ENCODE assay signal across 1 cellular context in the genomic region with DNA sequence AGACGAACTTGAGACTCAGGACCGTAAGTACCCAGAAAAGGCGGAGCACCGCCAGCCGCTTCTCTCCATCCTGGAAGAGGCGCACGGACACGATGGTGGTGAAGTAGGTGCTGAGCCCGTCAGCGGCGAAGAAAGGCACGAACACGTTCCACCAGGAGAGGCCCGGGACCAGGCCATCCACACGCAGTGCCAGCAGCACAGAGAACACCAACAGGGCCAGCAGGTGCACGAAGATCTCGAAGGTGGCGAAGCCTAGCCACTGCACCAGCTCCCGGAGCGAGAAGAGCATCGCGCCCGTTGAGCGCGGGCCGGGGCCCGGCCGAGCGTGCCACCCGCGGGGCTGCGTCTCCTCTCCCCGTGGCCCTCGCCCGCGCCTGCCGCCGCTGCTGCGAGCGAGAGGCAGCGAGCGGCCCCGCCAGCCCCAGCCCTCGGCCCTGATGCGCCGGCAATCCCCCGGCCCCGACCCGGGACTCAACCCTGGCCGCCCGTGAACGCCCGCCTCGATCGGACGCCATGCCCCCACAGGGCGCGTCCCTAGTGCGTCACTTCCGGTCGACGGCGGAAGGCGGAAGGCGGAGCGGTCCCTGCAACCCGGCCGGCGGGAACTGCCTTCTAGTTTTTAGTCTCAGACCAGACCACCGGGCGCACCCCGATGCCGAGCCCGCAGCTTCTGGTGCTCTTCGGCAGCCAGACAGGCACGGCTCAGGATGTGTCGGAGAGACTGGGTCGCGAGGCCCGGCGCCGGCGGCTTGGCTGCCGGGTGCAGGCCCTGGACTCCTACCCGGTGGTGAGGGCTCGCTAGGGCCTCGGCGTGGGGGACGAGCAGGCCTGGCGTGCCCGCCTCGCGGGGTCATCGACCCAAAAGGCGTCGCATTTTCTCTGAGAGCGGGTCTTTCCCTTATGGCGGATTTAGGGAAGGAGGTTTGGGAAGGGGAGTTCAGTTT.
TF ChIP-seq lines count a peak whose summit lies in the region.

NDOR1 (plus strand) TSS at position 575 of the 944 bp plus-strand sequence; CDS start at position 653, 78 bp downstream.
A gene with protein sequence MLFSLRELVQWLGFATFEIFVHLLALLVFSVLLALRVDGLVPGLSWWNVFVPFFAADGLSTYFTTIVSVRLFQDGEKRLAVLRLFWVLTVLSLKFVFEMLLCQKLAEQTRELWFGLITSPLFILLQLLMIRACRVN (minus strand): TSS at position 523 of the 944 bp plus-strand sequence. CDS start 234 bp downstream, at position 289.

TF ChIP-seq in HepG2, 621 proteins besides CTCF, POLR2A, EP300 and RAD21 (continued from another document and continues in another):
- TF ChIP-seq ELK4 (CRISPR knock-in tag; IDR thresholded peaks at IDR 0.05; ENCODE audit: borderline replicate concordance) (peak; percentile 45; the same call in 1 of the 2 replicates), LCORL (IDR thresholded peaks at IDR 0.05) (no peak), LCORL (CRISPR knock-in tag; IDR thresholded peaks at IDR 0.05) (0 out of 2 replicates have a peak, but pooled peaks have one; percentile 23), THAP9 (CRISPR knock-in tag; IDR thresholded peaks at IDR 0.05; ENCODE audit: borderline replicate concordance) (peak; percentile 81; the same call in 1 of the 2 replicates), ZNF432 (CRISPR knock-in tag; IDR thresholded peaks at IDR 0.05; ENCODE audit: borderline replicate concordance) (no peak), CREB3 (CRISPR knock-in tag; IDR thresholded peaks at IDR 0.05) (no peak), GABPB1 (CRISPR knock-in tag; IDR thresholded peaks at IDR 0.05) (peak; percentile 98), HNRNPL (IDR thresholded peaks at IDR 0.05; ENCODE audit: low read depth, low read length) (0 out of 2 replicates have a peak, but pooled peaks have one; percentile 33), KLF6 (CRISPR knock-in tag; IDR thresholded peaks at IDR 0.05) (peak; percentile 52; the same call in 1 of the 2 replicates), ZBTB8A (CRISPR knock-in tag; IDR thresholded peaks at IDR 0.05; ENCODE audit: borderline replicate concordance, low read depth) (no peak), ZFP36 (IDR thresholded peaks at IDR 0.05; ENCODE audit: borderline replicate concordance, low read depth, low read length, partially characterized antibody) (no peak), ZBED4 (CRISPR knock-in tag; IDR thresholded peaks at IDR 0.05; ENCODE audit: borderline replicate concordance) (peak; percentile 19; the same call in 1 of the 2 replicates), KDM5B (CRISPR knock-in tag; IDR thresholded peaks at IDR 0.05; ENCODE audit: borderline replicate concordance) (peak; percentile 66), SKIL (CRISPR knock-in tag; IDR thresholded peaks at IDR 0.05; ENCODE audit: borderline replicate concordance) (no peak), ZNF17 (CRISPR knock-in tag; IDR thresholded peaks at IDR 0.05) (no peak), ZMYM2 (CRISPR knock-in tag; IDR thresholded peaks at IDR 0.05) (no peak), FIP1L1 (IDR thresholded peaks at IDR 0.05; ENCODE audit: borderline replicate concordance, insufficient read depth, low read depth, low read length) (no peak), DNMT1 (CRISPR knock-in tag; IDR thresholded peaks at IDR 0.05) (no peak), ZNF639 (CRISPR knock-in tag; conservative IDR thresholded peaks at IDR 0.05) (no peak), CEBPB (IDR thresholded peaks at IDR 0.05; ENCODE audit: borderline replicate concordance, low read depth, low read length) (no peak), RFXANK (CRISPR knock-in tag; IDR thresholded peaks at IDR 0.05) (no peak), ZNF335 (CRISPR knock-in tag; IDR thresholded peaks at IDR 0.05) (0 out of 2 replicates have a peak, but pooled peaks have one; percentile 56)
- TF ChIP-seq, protein P1, sequence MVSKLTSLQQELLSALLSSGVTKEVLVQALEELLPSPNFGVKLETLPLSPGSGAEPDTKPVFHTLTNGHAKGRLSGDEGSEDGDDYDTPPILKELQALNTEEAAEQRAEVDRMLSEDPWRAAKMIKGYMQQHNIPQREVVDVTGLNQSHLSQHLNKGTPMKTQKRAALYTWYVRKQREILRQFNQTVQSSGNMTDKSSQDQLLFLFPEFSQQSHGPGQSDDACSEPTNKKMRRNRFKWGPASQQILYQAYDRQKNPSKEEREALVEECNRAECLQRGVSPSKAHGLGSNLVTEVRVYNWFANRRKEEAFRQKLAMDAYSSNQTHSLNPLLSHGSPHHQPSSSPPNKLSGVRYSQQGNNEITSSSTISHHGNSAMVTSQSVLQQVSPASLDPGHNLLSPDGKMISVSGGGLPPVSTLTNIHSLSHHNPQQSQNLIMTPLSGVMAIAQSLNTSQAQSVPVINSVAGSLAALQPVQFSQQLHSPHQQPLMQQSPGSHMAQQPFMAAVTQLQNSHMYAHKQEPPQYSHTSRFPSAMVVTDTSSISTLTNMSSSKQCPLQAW (CRISPR knock-in tag; IDR thresholded peaks at IDR 0.05), result peak; percentile 83
- TF ChIP-seq, protein P2, sequence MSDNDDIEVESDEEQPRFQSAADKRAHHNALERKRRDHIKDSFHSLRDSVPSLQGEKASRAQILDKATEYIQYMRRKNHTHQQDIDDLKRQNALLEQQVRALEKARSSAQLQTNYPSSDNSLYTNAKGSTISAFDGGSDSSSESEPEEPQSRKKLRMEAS (IDR thresholded peaks at IDR 0.05), result peak; percentile 89
- TF ChIP-seq, protein P3, sequence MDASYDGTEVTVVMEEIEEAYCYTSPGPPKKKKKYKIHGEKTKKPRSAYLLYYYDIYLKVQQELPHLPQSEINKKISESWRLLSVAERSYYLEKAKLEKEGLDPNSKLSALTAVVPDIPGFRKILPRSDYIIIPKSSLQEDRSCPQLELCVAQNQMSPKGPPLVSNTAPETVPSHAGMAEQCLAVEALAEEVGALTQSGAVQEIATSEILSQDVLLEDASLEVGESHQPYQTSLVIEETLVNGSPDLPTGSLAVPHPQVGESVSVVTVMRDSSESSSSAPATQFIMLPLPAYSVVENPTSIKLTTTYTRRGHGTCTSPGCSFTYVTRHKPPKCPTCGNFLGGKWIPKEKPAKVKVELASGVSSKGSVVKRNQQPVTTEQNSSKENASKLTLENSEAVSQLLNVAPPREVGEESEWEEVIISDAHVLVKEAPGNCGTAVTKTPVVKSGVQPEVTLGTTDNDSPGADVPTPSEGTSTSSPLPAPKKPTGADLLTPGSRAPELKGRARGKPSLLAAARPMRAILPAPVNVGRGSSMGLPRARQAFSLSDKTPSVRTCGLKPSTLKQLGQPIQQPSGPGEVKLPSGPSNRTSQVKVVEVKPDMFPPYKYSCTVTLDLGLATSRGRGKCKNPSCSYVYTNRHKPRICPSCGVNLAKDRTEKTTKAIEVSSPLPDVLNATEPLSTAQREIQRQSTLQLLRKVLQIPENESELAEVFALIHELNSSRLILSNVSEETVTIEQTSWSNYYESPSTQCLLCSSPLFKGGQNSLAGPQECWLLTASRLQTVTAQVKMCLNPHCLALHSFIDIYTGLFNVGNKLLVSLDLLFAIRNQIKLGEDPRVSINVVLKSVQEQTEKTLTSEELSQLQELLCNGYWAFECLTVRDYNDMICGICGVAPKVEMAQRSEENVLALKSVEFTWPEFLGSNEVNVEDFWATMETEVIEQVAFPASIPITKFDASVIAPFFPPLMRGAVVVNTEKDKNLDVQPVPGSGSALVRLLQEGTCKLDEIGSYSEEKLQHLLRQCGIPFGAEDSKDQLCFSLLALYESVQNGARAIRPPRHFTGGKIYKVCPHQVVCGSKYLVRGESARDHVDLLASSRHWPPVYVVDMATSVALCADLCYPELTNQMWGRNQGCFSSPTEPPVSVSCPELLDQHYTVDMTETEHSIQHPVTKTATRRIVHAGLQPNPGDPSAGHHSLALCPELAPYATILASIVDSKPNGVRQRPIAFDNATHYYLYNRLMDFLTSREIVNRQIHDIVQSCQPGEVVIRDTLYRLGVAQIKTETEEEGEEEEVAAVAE (CRISPR knock-in tag; IDR thresholded peaks at IDR 0.05; ENCODE audit: borderline replicate concordance), result peak; percentile 47; the same call in 1 of the 2 replicates
- TF ChIP-seq, protein P4, sequence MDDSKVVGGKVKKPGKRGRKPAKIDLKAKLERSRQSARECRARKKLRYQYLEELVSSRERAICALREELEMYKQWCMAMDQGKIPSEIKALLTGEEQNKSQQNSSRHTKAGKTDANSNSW (CRISPR knock-in tag; IDR thresholded peaks at IDR 0.05; ENCODE audit: borderline replicate concordance), result no peak
